ENCODE assay signal across 8 cellular contexts in the genomic region with DNA sequence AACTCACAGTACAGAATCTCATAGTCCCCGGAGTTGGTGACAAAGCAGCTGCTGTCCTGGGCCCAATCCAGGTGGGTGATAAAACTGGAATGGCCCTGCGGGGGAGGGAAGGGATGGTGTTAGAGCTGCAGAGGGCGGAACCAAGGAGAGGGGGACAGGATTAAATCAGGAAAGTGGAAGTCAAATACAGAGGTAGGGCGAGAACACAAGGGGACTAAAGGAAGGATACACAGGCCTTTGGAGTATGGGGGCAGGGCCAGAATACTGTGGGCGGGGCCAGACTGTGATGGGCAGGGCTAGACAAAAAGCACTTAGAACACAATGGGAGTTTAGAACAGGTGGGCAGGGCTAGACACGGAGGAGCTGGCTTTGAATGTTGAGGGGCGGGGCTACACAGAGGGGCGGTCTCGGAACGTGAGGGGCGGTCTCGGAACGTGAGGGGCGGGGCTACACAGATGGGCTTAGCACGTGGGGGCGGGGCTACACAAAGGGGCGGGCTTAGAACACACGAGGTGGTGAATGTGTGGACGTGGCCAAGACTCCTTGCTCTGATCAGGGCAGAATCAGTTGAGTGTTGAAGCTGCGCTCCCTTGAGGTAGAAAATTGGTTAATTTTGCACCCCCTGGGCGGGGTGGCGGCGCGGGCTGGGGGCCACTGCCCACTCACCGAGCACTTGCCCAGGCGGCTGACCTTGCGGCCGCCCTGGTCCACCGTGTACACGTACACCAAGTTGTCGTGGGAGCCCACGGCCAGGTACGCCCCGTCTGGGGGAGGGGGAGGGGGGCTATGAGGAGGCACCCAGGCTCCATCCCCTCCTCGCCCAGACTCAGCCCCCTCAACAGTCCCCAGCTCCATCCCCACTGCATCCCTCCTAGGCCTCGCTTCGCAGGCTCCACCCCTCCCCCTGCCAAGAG. TPM values are rescaled to one million over a fixed set of nuclear protein-coding genes. Genes with fewer than 3 reads are reported as not detected.
DNase-seq lines count a peak whose midpoint lies in the region; ATAC-seq and TF ChIP-seq lines count a peak whose summit lies in the region.

No MANE protein-coding gene starts in this region.

- no peak overlapping the region for H3K27ac ChIP-seq in lower lobe of right lung

- peaks cover 79% of the 10 kb centered on the region for H3K36me3 ChIP-seq in lower lobe of right lung

- no peak overlapping the region for H3K4me3 ChIP-seq in lower lobe of right lung

- peak; percentile 67 for ATAC-seq in GM21529 (IDR thresholded peaks at IDR 0.05; ENCODE audit: unreplicated experiment)
- ATAC-seq in lower lobe of right lung: peak; percentile 89 to 90
- ATAC-seq in HG03175 (IDR thresholded peaks at IDR 0.05; ENCODE audit: unreplicated experiment): no peak

- H3K4me1 ChIP-seq in lower lobe of right lung: peaks cover 22% of the 10 kb centered on the region

- no peak for TF ChIP-seq CTCF in lower lobe of right lung (IDR thresholded peaks at IDR 0.05)

- in situ Hi-C loops in ACHN (cut with HindIII; ENCODE audit: low pct_ligation_motif_present, low pct_unique_long_range_greater_than_20kb, low sequenced_read_pairs): no loop called here

- no peaks in the 10 kb centered on the region for H3K27me3 ChIP-seq in lower lobe of right lung (ENCODE audit: low read depth)

- intact Hi-C loops in lower lobe of right lung (cut with DNase I): no loop called here

- DNase-seq in ACHN: peak; percentile 85
- peak; percentile 69 for DNase-seq in NCI-H526 treated with DMSO at 0.1 percent for 48 hours (lab: John Stamatoyannopoulos, UW)
- DNase-seq in activated CD4-positive, alpha-beta T cell treated with anti-CD3 and anti-CD28 coated beads, Interleukin-2, amount 50 U/mL, for 4 hours: peak; percentile 60 to 65
- DNase-seq in ecto neural progenitor cell (ENCODE audit: low spot score): peak; percentile 98
- DNase-seq in lower lobe of right lung: peak; percentile 84
- DNase-seq in stimulated activated CD8-positive, alpha-beta memory T cell treated with anti-CD3 and anti-CD28 coated beads, Interleukin-15, amount 100 ng/mL, for 48 hours (ENCODE audit: low read depth in 2 of 2): peak; percentile 72 to 78

- no peaks in the 10 kb centered on the region for H3K9me3 ChIP-seq in lower lobe of right lung

RNA-seq across cellular contexts. Expression of a gene that starts 14.0 kb away (rescaled TPM):
- 10.5 TPM for total RNA-seq in lower lobe of right lung

RNA-seq across cellular contexts. Expression of a gene that starts 23.1 kb away (rescaled TPM):
- 51.4 TPM for total RNA-seq in lower lobe of right lung

RNA-seq across cellular contexts. Expression of a gene that starts 31.4 kb away (rescaled TPM):
- total RNA-seq in lower lobe of right lung: 11.3 TPM

RNA-seq across cellular contexts. Expression of a gene that starts 52.0 kb away (rescaled TPM):
- 7.5 TPM for total RNA-seq in lower lobe of right lung
